8 cellular contexts compared by ENCODE assay signal in the genomic region with DNA sequence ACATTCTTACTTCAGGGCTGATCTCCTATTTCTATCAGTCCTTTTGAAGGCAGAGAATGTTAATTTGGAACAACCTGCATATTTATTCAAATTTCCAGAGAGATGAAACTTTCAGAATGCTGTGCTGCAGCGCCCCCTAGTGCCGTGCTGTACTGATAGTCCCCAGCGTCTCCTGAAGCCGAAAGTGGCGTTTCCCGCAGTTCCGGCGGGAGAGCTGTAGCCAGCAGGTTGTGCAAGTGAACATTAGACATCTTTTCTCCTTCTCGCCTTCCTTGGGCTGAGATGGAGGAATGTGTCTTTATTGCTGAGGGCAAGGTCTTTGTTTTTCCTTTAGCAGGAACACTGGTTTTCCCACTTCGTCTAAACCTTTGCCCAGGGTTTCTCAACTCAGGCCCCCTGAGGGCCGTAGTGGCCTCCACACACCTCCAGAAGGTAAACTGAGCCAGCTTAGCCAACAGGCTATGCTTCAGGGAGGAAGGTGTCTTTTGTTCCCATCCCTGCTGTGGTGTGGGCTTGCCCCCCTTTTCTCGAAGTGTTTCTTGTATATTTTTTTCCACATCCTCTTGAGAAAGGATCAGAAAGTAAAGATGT. TPM values are rescaled to one million over a fixed set of nuclear protein-coding genes. Genes with fewer than 3 reads are reported as not detected.
A peak's percentile ranks its signal among the peaks of the same experiment; 100 is the strongest.
DNase-seq lines count a peak whose midpoint lies in the region; ATAC-seq and TF ChIP-seq lines count a peak whose summit lies in the region.

No MANE protein-coding gene starts in this region.

- H3K9me3 ChIP-seq in lower lobe of right lung = no peaks in the 10 kb centered on the region

- H3K27ac ChIP-seq in lower lobe of right lung = no peak overlapping the region

- DNase-seq in Daoy (ENCODE audit: low read depth) (peak; percentile 81), NCI-H82 (lab: John Stamatoyannopoulos, UW) (peak; percentile 80), lower lobe of right lung (peak; percentile 93)
- peak; percentile 92 for DNase-seq in activated CD8-positive, alpha-beta T cell treated with anti-CD3 and anti-CD28 coated beads for 36 hours
- peak; percentile 87 for DNase-seq in effector CD4-positive, alpha-beta T cell
- peak; percentile 78 to 87 for DNase-seq in stimulated activated CD4-positive, alpha-beta T cell treated with anti-CD3 and anti-CD28 coated beads, Interleukin-4, amount 100 ng/mL, for 48 hours (ENCODE audit: low read depth in 2 of 2)

- peak overlapping the region; percentile 25 for H3K4me3 Mint-ChIP-seq in activated CD8-positive, alpha-beta T cell treated with anti-CD3 and anti-CD28 coated beads for 36 hours

- no peaks in the 10 kb centered on the region for H3K27me3 Mint-ChIP-seq in activated CD8-positive, alpha-beta T cell treated with anti-CD3 and anti-CD28 coated beads for 36 hours

- CTCF ChIA-PET in activated CD8-positive, alpha-beta T cell treated with anti-CD3 and anti-CD28 coated beads for 36 hours (lab: Charles Lee) = interaction anchor here (0.6 to 9.6 kb wide), 59 partner anchors 9 to 244 kb away, joined by 3 to 140 read pairs (median 6); a partner anchor contains a TSS

- H3K4me1 Mint-ChIP-seq in activated CD8-positive, alpha-beta T cell treated with anti-CD3 and anti-CD28 coated beads for 36 hours (ENCODE audit: low read depth) = peaks cover 78% of the 10 kb centered on the region

- ATAC-seq in HG02970 (IDR thresholded peaks at IDR 0.05; ENCODE audit: low FRiP score, unreplicated experiment) (peak; percentile 60), lower lobe of right lung (peak; percentile 86 to 94), HG02884 (IDR thresholded peaks at IDR 0.05; ENCODE audit: unreplicated experiment) (no peak)
- no peak for ATAC-seq in activated CD8-positive, alpha-beta T cell treated with anti-CD3 and anti-CD28 coated beads for 36 hours

- TF ChIP-seq CTCF in activated CD8-positive, alpha-beta T cell treated with anti-CD3 and anti-CD28 coated beads for 36 hours (IDR thresholded peaks at IDR 0.05) = peak; percentile 100
- peak; percentile 96 for TF ChIP-seq CTCF in lower lobe of right lung (IDR thresholded peaks at IDR 0.05)

- peaks cover 2% of the 10 kb centered on the region for H3K36me3 Mint-ChIP-seq in activated CD8-positive, alpha-beta T cell treated with anti-CD3 and anti-CD28 coated beads for 36 hours (ENCODE audit: low read depth)

- peaks cover 65% of the 10 kb centered on the region for H3K4me1 ChIP-seq in lower lobe of right lung

- H3K4me3 ChIP-seq in lower lobe of right lung = peak overlapping the region; percentile 21

- no peaks in the 10 kb centered on the region for H3K9me3 Mint-ChIP-seq in activated CD8-positive, alpha-beta T cell treated with anti-CD3 and anti-CD28 coated beads for 36 hours

- H3K27me3 ChIP-seq in lower lobe of right lung (ENCODE audit: low read depth) = no peaks in the 10 kb centered on the region

- no peak overlapping the region for H3K27ac Mint-ChIP-seq in activated CD8-positive, alpha-beta T cell treated with anti-CD3 and anti-CD28 coated beads for 36 hours

- POLR2A ChIA-PET in activated CD8-positive, alpha-beta T cell treated with anti-CD3 and anti-CD28 coated beads for 36 hours (lab: Charles Lee) = interaction anchor here (0.7 to 1.8 kb wide), 6 partner anchors 7 to 112 kb away, joined by 3 to 6 read pairs (median 4); no protein-coding TSS in a partner anchor

- peaks cover 3% of the 10 kb centered on the region for H3K36me3 ChIP-seq in lower lobe of right lung

- intact Hi-C loops in activated CD8-positive, alpha-beta T cell treated with anti-CD3 and anti-CD28 coated beads for 36 hours (cut with micrococcal nuclease) = loop anchor here (1.0 to 10.0 kb wide), 3 partner anchors 54 to 211 kb away; no protein-coding TSS in a partner anchor
- intact Hi-C loops in lower lobe of right lung (cut with DNase I) = loop anchor here (5.0 to 10.0 kb wide), 2 partner anchors 51 to 214 kb away; no protein-coding TSS in a partner anchor

RNA-seq across cellular contexts. Expression of a gene that starts 26.4 kb away (rescaled TPM):
- total RNA-seq in Daoy (2014; rRNA removed; shearing (Covaris generic)) = 38.3 and 41.2 TPM in 2 replicates
- total RNA-seq in activated CD8-positive, alpha-beta T cell treated with anti-CD3 and anti-CD28 coated beads for 36 hours = 100 to 1,000 TPM; 116 TPM
- total RNA-seq in lower lobe of right lung = 62.7 TPM

Comparison
In these comparisons a context has a peak if more than half of its experiments do, and no peak if none do; other contexts are left out.
1. ATAC-seq: peak in HG02970 (single experiment) and lower lobe of right lung (2 of 2); none in activated CD8-positive, alpha-beta T cell treated with anti-CD3 and anti-CD28 coated beads for 36 hours (single experiment) and HG02884 (single experiment).
2. Peak in every context shown above with its lines, with median percentiles within 50 percentile points of each other: DNase-seq.